ENCODE assay signal across 9 cellular contexts in genomic region chr1:23908453-23909341, GRCh38. TPM values are rescaled to one million over a fixed set of nuclear protein-coding genes. Genes with fewer than 3 reads are reported as not detected.
DNase-seq lines count a peak whose midpoint lies in the region; ATAC-seq and TF ChIP-seq lines count a peak whose summit lies in the region.
"Had no signal": no experiment of that assay in that cellular context is flagged by ENCODE, and none has a peak within 500 bp of the region (broad histone marks: within the 10 kb centered on the region; RNA-seq: fewer than 3 reads in every experiment).

No MANE protein-coding gene starts in this region.

- no peak overlapping the region for H3K27ac Mint-ChIP-seq in T-helper 17 cell

- DNase-seq in T-helper 17 cell = no peak
- no peak for DNase-seq in left lung
- DNase-seq in NCI-H1092 (lab: John Stamatoyannopoulos, UW) = no peak
- no peak for DNase-seq in stimulated activated CD4-positive, alpha-beta T cell treated with anti-CD3 and anti-CD28 coated beads, Interleukin-4, amount 100 ng/mL, for 24 hours
- DNase-seq: stimulated activated CD4-positive, alpha-beta T cell treated with anti-CD3 and anti-CD28 coated beads, Interleukin-4, amount 100 ng/mL, for 4 hours had no signal

- H3K36me3 ChIP-seq in HEK293 (ENCODE audit: control insufficient read depth in 2 of 2, insufficient read depth in 1 of 2, low read length in 2 of 2) (no peaks in the 10 kb centered on the region), left lung (no peaks in the 10 kb centered on the region)

- no peak overlapping the region for H3K4me3 Mint-ChIP-seq in T-helper 17 cell

- peak overlapping the region; percentile 2; the same call in 1 of the 2 replicates for H3K4me3 ChIP-seq in GM08714 (ENCODE audit: low read length)
- no peak overlapping the region for H3K4me3 ChIP-seq in HEK293 (ENCODE audit: low read depth, low read length)
- H3K4me3 ChIP-seq in left lung = no peak overlapping the region

- ATAC-seq in T-helper 17 cell (peak; percentile 58), left lung (peak; percentile 63), GM21526 (IDR thresholded peaks at IDR 0.05; ENCODE audit: low FRiP score, unreplicated experiment) (no peak), GM19023 (IDR thresholded peaks at IDR 0.05; ENCODE audit: unreplicated experiment) (no peak)

- peaks cover 3% of the 10 kb centered on the region for H3K36me3 Mint-ChIP-seq in T-helper 17 cell (ENCODE audit: low read depth)

- peaks cover 17% of the 10 kb centered on the region for H3K4me1 Mint-ChIP-seq in T-helper 17 cell

- peaks cover 39% of the 10 kb centered on the region for H3K27me3 Mint-ChIP-seq in T-helper 17 cell

- H3K9me3 ChIP-seq in HEK293 (ENCODE audit: control insufficient read depth, insufficient read depth, low read depth, low read length) = no peaks in the 10 kb centered on the region
- H3K9me3 ChIP-seq in T-helper 17 cell (ENCODE audit: control insufficient read depth, low read length, poor library complexity, severe bottlenecking) = no peaks in the 10 kb centered on the region
- no peaks in the 10 kb centered on the region for H3K9me3 ChIP-seq in left lung

- no peaks in the 10 kb centered on the region for H3K4me1 ChIP-seq in HEK293 (ENCODE audit: control insufficient read depth, insufficient read depth, low read length)
- peaks cover 0 to 18% of the 10 kb centered on the region in 2 donors for H3K4me1 ChIP-seq in left lung

- TF ChIP-seq CTCF in HEK293 (tag by site-specific recombination; IDR thresholded peaks at IDR 0.05) (no peak), left lung (IDR thresholded peaks at IDR 0.05) (no peak)

- POLR2A ChIA-PET in HEK293 (lab: Yijun Ruan, JAX) = interaction anchor here (0.6 kb wide), 1 partner anchor 65 kb away, joined by 4 read pairs; no protein-coding TSS in a partner anchor

- H3K27me3 ChIP-seq in left lung = peaks cover 2 to 9% of the 10 kb centered on the region in 2 donors

- H3K27ac ChIP-seq in HEK293 (ENCODE audit: extremely low read depth, low read depth, low read length) (no peak overlapping the region), left lung (peak overlapping the region in 1 of 2 donors; percentile 13)

- CTCF ChIA-PET in HEK293 (lab: Yijun Ruan, JAX) = no interaction called here

- intact Hi-C loops in left lung (cut with DNase I) = no loop called here

TF ChIP-seq in HEK293, 187 proteins besides CTCF, POLR2A, EP300 and RAD21:
- no peak for TF ChIP-seq ELK4 (IDR thresholded peaks at IDR 0.05; ENCODE audit: borderline replicate concordance, low read depth, low read length)
- peak; percentile 68 for TF ChIP-seq PRDM10 (tag by site-specific recombination; IDR thresholded peaks at IDR 0.05)
TF ChIP-seq in HEK293: peak in this region for 1.

RNA-seq across cellular contexts. Expression of gene CNR2, which starts 4.5 kb away (rescaled TPM):
- total RNA-seq in T-helper 17 cell (under 1 TPM; 0.13 to 0.85 TPM), left lung (under 1 TPM; 0.05 to 0.06 TPM)

RNA-seq across cellular contexts. Expression of gene FUCA1, which starts 40.6 kb away (rescaled TPM):
- total RNA-seq in T-helper 17 cell = 1 to 10 TPM; 4.7 to 4.8 TPM
- total RNA-seq in left lung = 10 to 100 TPM; 45.3 to 61.3 TPM

RNA-seq across cellular contexts. Expression of gene PNRC2, which starts 50.9 kb away (rescaled TPM):
- 100 to 1,000 TPM; 121 to 149 TPM for total RNA-seq in T-helper 17 cell
- 100 to 1,000 TPM in 1 of 2 donors, 10 to 100 TPM in 1; 79.0 to 105 TPM for total RNA-seq in left lung

Comparison
In these comparisons a context has a peak if more than half of its experiments do, and no peak if none do; other contexts are left out.
1. ATAC-seq: peak in T-helper 17 cell (single experiment) and left lung (single experiment); none in GM21526 (single experiment) and GM19023 (single experiment).
2. RNA of gene FUCA1, which starts 40.6 kb away (total RNA-seq): 45.3 to 61.3 TPM in left lung; 4.7 to 4.8 TPM in T-helper 17 cell; every median in the first group is over 4 times any median in the second.